1 cellular context compared by ENCODE assay signal in genomic region chr13:52931913-52932312, GRCh38.
TF ChIP-seq lines count a peak whose summit lies in the region.

No MANE protein-coding gene starts in this region.

TF ChIP-seq in GM12878, 131 proteins besides CTCF, POLR2A, EP300 and RAD21 (continued from another document):
- TF ChIP-seq ZBTB11 (CRISPR knock-in tag; IDR thresholded peaks at IDR 0.05): no peak
- no peak for TF ChIP-seq TAF1 (IDR thresholded peaks at IDR 0.05; ENCODE audit: borderline replicate concordance, low read depth, low read length)
- 0 out of 2 replicates have a peak, but pooled peaks have one; percentile 30 for TF ChIP-seq MTA2 (IDR thresholded peaks at IDR 0.05; ENCODE audit: low read depth)
